Comparison of ENCODE assay signal across 8 cellular contexts in the genomic region with DNA sequence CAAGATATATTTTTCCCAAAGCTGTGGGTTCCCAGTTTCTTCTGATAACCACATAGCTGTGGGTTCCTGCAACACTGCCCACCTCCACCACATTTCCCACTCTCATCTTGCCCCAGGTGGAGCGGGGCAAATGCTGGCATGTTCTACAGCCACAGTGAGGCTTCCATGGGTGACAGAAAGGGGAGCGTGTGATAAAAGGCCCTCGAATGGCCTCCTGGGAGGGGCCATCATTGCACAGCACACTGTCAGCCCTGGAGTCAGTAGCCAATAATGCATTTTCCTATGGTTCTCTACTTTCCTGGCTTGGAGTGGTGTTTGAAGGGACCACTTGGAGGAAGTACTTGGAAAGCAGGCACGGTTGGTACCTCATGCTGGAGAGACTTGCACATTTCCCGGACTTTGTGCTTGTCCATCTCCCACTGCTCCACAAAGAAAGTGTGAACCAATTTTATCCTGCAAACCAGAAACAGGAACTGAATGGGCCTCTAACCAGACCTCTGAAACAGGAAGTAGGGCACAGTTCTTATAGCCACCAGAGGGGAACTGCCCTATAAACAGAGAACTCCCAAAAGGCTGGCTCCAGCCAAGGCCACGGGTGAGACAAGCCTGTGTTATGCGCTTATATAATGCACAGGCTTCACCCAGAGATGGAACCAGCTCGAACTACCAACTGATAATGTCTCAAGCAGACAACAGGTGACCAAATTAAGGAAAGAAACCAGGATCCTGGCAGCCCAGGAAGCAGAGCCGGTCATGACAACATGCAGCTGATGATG. TPM values are rescaled to one million over a fixed set of nuclear protein-coding genes. Genes with fewer than 3 reads are reported as not detected.
DNase-seq lines count a peak whose midpoint lies in the region; ATAC-seq and TF ChIP-seq lines count a peak whose summit lies in the region.

No MANE protein-coding gene starts in this region.

- H3K4me1 ChIP-seq in OCI-LY1 (ENCODE audit: insufficient read depth, low read length, severe bottlenecking) (peaks cover 49% of the 10 kb centered on the region), prostate gland (replicated peaks) (peaks cover 9% of the 10 kb centered on the region), esophagus muscularis mucosa (peaks cover 42 to 73% (median 46%) of the 10 kb centered on the region in 4 donors)

- H2AFZ ChIP-seq in OCI-LY1 (ENCODE audit: low read length): no peak overlapping the region

- peak overlapping the region; percentile 69 for H3K9ac ChIP-seq in OCI-LY1 (ENCODE audit: low read length)

- H3K4me2 ChIP-seq in OCI-LY1 (ENCODE audit: low read length): peak overlapping the region; percentile 82

- H4K20me1 ChIP-seq in OCI-LY1 (ENCODE audit: insufficient read depth, low read length): no peaks in the 10 kb centered on the region

- no peaks in the 10 kb centered on the region for H3F3A ChIP-seq in OCI-LY1 (ENCODE audit: insufficient read depth, low read length)

- H3K4me3 ChIP-seq in OCI-LY1 (ENCODE audit: low read depth, low read length, poor library complexity, severe bottlenecking): peak overlapping the region; percentile 62
- no peak overlapping the region for H3K4me3 ChIP-seq in prostate gland
- H3K4me3 ChIP-seq in esophagus muscularis mucosa: peak overlapping the region in 1 of 4 donors; percentile 7

- intact Hi-C loops in cardiac septum (cut with DNase I) (no loop called here), prostate gland (cut with DNase I) (no loop called here), esophagus muscularis mucosa (cut with DNase I) (no loop called here)

- H3K36me3 ChIP-seq in OCI-LY1 (ENCODE audit: insufficient read depth, low read length) (peaks cover 18% of the 10 kb centered on the region), prostate gland (no peaks in the 10 kb centered on the region), esophagus muscularis mucosa (no peaks in the 10 kb centered on the region)

- H3K27me3 ChIP-seq in OCI-LY1 (ENCODE audit: insufficient read depth, low read length) (no peaks in the 10 kb centered on the region), prostate gland (replicated peaks; ENCODE audit: insufficient read depth) (no peaks in the 10 kb centered on the region), esophagus muscularis mucosa (no peaks in the 10 kb centered on the region)

- no peak for TF ChIP-seq EP300 in esophagus muscularis mucosa (IDR thresholded peaks at IDR 0.05)

- H3K9me3 ChIP-seq in OCI-LY1 (ENCODE audit: low read length) (no peaks in the 10 kb centered on the region), prostate gland (no peaks in the 10 kb centered on the region), esophagus muscularis mucosa (no peaks in the 10 kb centered on the region)

- peak; percentile 50 for ATAC-seq in GM18858 (IDR thresholded peaks at IDR 0.05; ENCODE audit: unreplicated experiment)
- peak; percentile 67 for ATAC-seq in HG02759 (IDR thresholded peaks at IDR 0.05; ENCODE audit: unreplicated experiment)

- H3K27ac ChIP-seq in OCI-LY1 (ENCODE audit: low read depth, low read length, poor library complexity, severe bottlenecking): peak overlapping the region; percentile 81
- H3K27ac ChIP-seq in prostate gland: no peak overlapping the region
- H3K27ac ChIP-seq in esophagus muscularis mucosa (replicated peaks in 1 of 4): no peak overlapping the region

- no peak for TF ChIP-seq POLR2A in prostate gland (IDR thresholded peaks at IDR 0.05)
- no peak for TF ChIP-seq POLR2A in esophagus muscularis mucosa (IDR thresholded peaks at IDR 0.05; ENCODE audit: low read depth)

- peaks cover 34% of the 10 kb centered on the region for H3K79me2 ChIP-seq in OCI-LY1 (ENCODE audit: insufficient read depth, low read length)

- H3K9me2 ChIP-seq in OCI-LY1 (ENCODE audit: low read depth, low read length): no peaks in the 10 kb centered on the region

- WGBS in prostate gland: 83% methylated on average over 9 of the region's 9 CpGs
- WGBS in esophagus muscularis mucosa: 70% methylated on average over 8 of the region's 9 CpGs

- DNase-seq in cardiac septum (ENCODE audit: low spot score): peak; percentile 79
- DNase-seq in prostate gland (ENCODE audit: low spot score): no peak
- no peak for DNase-seq in NCI-H1694 (lab: John Stamatoyannopoulos, UW)
- no peak for DNase-seq in esophagus muscularis mucosa (ENCODE audit: extremely low spot score)
- DNase-seq in HuH-7 (ENCODE audit: low spot score): no peak

- no peak for TF ChIP-seq CTCF in OCI-LY1 (IDR thresholded peaks at IDR 0.05; ENCODE audit: low read length)
- no peak for TF ChIP-seq CTCF in prostate gland (IDR thresholded peaks at IDR 0.05)
- no peak for TF ChIP-seq CTCF in esophagus muscularis mucosa (IDR thresholded peaks at IDR 0.05)

RNA-seq across cellular contexts. Expression of a gene that starts 8.6 kb away (rescaled TPM):
- total RNA-seq in cardiac septum (17.6 TPM), prostate gland (10 to 100 TPM; 65.7 to 98.4 TPM), esophagus muscularis mucosa (10 to 100 TPM; 18.7 to 24.1 (median 20.7) TPM)

RNA-seq across cellular contexts. Expression of a gene that starts 38.7 kb away (rescaled TPM):
- total RNA-seq in cardiac septum: 13.2 TPM
- 10 to 100 TPM; 15.4 to 27.6 TPM for total RNA-seq in prostate gland
- 1 to 10 TPM; 4.1 to 9.5 (median 5.6) TPM for total RNA-seq in esophagus muscularis mucosa
